1 cellular context compared by ENCODE assay signal in the genomic region with DNA sequence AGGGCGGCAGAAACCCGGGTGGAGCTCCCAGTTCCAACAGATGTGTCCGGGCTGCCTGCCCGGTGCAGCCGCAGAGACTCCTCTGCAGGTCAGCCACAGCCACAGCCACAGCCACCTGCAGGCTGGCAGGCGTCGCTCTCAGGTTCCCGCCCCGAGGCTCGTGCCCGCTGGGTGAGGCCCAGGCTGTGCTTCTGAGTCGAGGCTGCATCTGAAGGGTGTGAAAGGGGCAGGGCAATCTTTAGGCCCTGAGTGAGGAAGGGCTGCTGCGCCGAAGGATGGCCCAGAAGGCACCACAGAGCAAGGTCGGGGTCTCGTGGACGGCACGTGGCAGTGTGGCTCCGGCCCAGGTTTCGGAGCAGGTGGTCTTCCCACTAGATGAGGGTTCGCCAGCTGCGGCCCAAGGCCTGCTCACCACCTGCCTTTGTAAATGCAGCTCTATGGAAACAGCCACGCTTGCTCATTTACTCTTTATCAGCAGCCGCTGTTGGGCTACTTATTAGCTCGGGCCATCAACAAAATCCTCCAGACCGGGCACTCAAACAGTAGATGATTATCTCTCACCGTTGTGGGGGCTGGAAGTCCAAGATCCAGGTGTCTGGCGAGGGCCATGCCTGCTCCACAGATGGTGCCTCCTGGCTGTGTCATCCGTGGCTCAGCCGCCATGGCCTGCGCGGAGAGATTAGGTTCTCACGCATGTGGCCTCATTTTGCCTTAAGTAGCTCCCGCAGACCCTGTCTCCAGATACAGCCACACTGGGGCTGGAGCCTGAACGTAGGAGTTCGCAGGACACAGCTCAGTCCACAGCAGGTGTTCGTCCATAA.
TF ChIP-seq lines count a peak whose summit lies in the region.

No MANE protein-coding gene starts in this region.

TF ChIP-seq in HepG2, 621 proteins besides CTCF, POLR2A, EP300 and RAD21 (continued from another document):
- peak; percentile 57 for TF ChIP-seq SAP130 (CRISPR knock-in tag; IDR thresholded peaks at IDR 0.05; ENCODE audit: low read depth)
- TF ChIP-seq, protein P1, sequence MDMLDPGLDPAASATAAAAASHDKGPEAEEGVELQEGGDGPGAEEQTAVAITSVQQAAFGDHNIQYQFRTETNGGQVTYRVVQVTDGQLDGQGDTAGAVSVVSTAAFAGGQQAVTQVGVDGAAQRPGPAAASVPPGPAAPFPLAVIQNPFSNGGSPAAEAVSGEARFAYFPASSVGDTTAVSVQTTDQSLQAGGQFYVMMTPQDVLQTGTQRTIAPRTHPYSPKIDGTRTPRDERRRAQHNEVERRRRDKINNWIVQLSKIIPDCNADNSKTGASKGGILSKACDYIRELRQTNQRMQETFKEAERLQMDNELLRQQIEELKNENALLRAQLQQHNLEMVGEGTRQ (IDR thresholded peaks at IDR 0.05; ENCODE audit: low read depth, low read length): no peak
- TF ChIP-seq, protein P1 (CRISPR knock-in tag; IDR thresholded peaks at IDR 0.05; ENCODE audit: borderline replicate concordance): no peak
- no peak for TF ChIP-seq RFX3 (CRISPR knock-in tag; IDR thresholded peaks at IDR 0.05)
- peak; percentile 50; the same call in 1 of the 2 replicates for TF ChIP-seq ZFY (CRISPR knock-in tag; IDR thresholded peaks at IDR 0.05)
- no peak for TF ChIP-seq KLF11 (CRISPR knock-in tag; IDR thresholded peaks at IDR 0.05)
- TF ChIP-seq YY1 (IDR thresholded peaks at IDR 0.05; ENCODE audit: insufficient read depth, insufficient replicate concordance, low read depth, low read length): no peak
- no peak for TF ChIP-seq ARNTL (CRISPR knock-in tag; IDR thresholded peaks at IDR 0.05)
- TF ChIP-seq TEAD3 (CRISPR knock-in tag; optimal IDR thresholded peaks at IDR 0.05; ENCODE audit: borderline replicate concordance): peak; percentile 11
- TF ChIP-seq MAF1 (CRISPR knock-in tag; IDR thresholded peaks at IDR 0.05; ENCODE audit: borderline replicate concordance): no peak
- no peak for TF ChIP-seq KLF12 (CRISPR knock-in tag; IDR thresholded peaks at IDR 0.05; ENCODE audit: borderline replicate concordance)
- TF ChIP-seq EEA1 (CRISPR knock-in tag; IDR thresholded peaks at IDR 0.05; ENCODE audit: borderline replicate concordance): peak; percentile 28; the same call in 1 of the 2 replicates
- no peak for TF ChIP-seq ZNF558 (CRISPR knock-in tag; IDR thresholded peaks at IDR 0.05; ENCODE audit: borderline replicate concordance)
- TF ChIP-seq SIX4 (CRISPR knock-in tag; IDR thresholded peaks at IDR 0.05): no peak
- no peak for TF ChIP-seq CSRNP1 (CRISPR knock-in tag; IDR thresholded peaks at IDR 0.05)
- TF ChIP-seq, protein P2, sequence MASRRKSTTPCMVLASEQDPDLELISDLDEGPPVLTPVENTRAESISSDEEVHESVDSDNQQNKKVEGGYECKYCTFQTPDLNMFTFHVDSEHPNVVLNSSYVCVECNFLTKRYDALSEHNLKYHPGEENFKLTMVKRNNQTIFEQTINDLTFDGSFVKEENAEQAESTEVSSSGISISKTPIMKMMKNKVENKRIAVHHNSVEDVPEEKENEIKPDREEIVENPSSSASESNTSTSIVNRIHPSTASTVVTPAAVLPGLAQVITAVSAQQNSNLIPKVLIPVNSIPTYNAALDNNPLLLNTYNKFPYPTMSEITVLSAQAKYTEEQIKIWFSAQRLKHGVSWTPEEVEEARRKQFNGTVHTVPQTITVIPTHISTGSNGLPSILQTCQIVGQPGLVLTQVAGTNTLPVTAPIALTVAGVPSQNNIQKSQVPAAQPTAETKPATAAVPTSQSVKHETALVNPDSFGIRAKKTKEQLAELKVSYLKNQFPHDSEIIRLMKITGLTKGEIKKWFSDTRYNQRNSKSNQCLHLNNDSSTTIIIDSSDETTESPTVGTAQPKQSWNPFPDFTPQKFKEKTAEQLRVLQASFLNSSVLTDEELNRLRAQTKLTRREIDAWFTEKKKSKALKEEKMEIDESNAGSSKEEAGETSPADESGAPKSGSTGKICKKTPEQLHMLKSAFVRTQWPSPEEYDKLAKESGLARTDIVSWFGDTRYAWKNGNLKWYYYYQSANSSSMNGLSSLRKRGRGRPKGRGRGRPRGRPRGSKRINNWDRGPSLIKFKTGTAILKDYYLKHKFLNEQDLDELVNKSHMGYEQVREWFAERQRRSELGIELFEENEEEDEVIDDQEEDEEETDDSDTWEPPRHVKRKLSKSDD (CRISPR knock-in tag; IDR thresholded peaks at IDR 0.05; ENCODE audit: low read depth): no peak
- TF ChIP-seq ZNF20 (CRISPR knock-in tag; IDR thresholded peaks at IDR 0.05): no peak
- no peak for TF ChIP-seq ZNF746 (CRISPR knock-in tag; IDR thresholded peaks at IDR 0.05)
- TF ChIP-seq NFE2L2 (IDR thresholded peaks at IDR 0.05; ENCODE audit: low read length): no peak
- TF ChIP-seq GATA4 (IDR thresholded peaks at IDR 0.05; ENCODE audit: borderline replicate concordance, low read depth): no peak
- TF ChIP-seq ATF4 (CRISPR knock-in tag; IDR thresholded peaks at IDR 0.05): no peak
- TF ChIP-seq XBP1 (CRISPR knock-in tag; IDR thresholded peaks at IDR 0.05): no peak
- no peak for TF ChIP-seq CEBPB (IDR thresholded peaks at IDR 0.05; ENCODE audit: borderline replicate concordance, low read depth, low read length)
- 0 out of 2 replicates have a peak, but pooled peaks have one; percentile 42 for TF ChIP-seq ERF (CRISPR knock-in tag; IDR thresholded peaks at IDR 0.05)
- TF ChIP-seq, protein P3, sequence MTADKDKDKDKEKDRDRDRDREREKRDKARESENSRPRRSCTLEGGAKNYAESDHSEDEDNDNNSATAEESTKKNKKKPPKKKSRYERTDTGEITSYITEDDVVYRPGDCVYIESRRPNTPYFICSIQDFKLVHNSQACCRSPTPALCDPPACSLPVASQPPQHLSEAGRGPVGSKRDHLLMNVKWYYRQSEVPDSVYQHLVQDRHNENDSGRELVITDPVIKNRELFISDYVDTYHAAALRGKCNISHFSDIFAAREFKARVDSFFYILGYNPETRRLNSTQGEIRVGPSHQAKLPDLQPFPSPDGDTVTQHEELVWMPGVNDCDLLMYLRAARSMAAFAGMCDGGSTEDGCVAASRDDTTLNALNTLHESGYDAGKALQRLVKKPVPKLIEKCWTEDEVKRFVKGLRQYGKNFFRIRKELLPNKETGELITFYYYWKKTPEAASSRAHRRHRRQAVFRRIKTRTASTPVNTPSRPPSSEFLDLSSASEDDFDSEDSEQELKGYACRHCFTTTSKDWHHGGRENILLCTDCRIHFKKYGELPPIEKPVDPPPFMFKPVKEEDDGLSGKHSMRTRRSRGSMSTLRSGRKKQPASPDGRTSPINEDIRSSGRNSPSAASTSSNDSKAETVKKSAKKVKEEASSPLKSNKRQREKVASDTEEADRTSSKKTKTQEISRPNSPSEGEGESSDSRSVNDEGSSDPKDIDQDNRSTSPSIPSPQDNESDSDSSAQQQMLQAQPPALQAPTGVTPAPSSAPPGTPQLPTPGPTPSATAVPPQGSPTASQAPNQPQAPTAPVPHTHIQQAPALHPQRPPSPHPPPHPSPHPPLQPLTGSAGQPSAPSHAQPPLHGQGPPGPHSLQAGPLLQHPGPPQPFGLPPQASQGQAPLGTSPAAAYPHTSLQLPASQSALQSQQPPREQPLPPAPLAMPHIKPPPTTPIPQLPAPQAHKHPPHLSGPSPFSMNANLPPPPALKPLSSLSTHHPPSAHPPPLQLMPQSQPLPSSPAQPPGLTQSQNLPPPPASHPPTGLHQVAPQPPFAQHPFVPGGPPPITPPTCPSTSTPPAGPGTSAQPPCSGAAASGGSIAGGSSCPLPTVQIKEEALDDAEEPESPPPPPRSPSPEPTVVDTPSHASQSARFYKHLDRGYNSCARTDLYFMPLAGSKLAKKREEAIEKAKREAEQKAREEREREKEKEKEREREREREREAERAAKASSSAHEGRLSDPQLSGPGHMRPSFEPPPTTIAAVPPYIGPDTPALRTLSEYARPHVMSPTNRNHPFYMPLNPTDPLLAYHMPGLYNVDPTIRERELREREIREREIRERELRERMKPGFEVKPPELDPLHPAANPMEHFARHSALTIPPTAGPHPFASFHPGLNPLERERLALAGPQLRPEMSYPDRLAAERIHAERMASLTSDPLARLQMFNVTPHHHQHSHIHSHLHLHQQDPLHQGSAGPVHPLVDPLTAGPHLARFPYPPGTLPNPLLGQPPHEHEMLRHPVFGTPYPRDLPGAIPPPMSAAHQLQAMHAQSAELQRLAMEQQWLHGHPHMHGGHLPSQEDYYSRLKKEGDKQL (CRISPR knock-in tag; IDR thresholded peaks at IDR 0.05; ENCODE audit: low read depth): no peak
- no peak for TF ChIP-seq PHF5A (CRISPR knock-in tag; IDR thresholded peaks at IDR 0.05; ENCODE audit: low read depth, unreplicated experiment)
- TF ChIP-seq SMYD3 (CRISPR knock-in tag; IDR thresholded peaks at IDR 0.05): no peak
- no peak for TF ChIP-seq HNF4G (IDR thresholded peaks at IDR 0.05; ENCODE audit: borderline replicate concordance, low read depth, low read length)
- TF ChIP-seq HNF4G (CRISPR knock-in tag; IDR thresholded peaks at IDR 0.05; ENCODE audit: borderline replicate concordance, low read depth): no peak
- TF ChIP-seq SMC3 (IDR thresholded peaks at IDR 0.05; ENCODE audit: low read length): no peak
- TF ChIP-seq, protein P4, sequence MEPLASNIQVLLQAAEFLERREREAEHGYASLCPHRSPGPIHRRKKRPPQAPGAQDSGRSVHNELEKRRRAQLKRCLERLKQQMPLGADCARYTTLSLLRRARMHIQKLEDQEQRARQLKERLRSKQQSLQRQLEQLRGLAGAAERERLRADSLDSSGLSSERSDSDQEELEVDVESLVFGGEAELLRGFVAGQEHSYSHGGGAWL (CRISPR knock-in tag; IDR thresholded peaks at IDR 0.05): no peak
- no peak for TF ChIP-seq ZNF749 (CRISPR knock-in tag; IDR thresholded peaks at IDR 0.05; ENCODE audit: borderline replicate concordance)
- no peak for TF ChIP-seq FOXK1 (CRISPR knock-in tag; IDR thresholded peaks at IDR 0.05; ENCODE audit: borderline replicate concordance, low read depth)
- TF ChIP-seq, protein P5, sequence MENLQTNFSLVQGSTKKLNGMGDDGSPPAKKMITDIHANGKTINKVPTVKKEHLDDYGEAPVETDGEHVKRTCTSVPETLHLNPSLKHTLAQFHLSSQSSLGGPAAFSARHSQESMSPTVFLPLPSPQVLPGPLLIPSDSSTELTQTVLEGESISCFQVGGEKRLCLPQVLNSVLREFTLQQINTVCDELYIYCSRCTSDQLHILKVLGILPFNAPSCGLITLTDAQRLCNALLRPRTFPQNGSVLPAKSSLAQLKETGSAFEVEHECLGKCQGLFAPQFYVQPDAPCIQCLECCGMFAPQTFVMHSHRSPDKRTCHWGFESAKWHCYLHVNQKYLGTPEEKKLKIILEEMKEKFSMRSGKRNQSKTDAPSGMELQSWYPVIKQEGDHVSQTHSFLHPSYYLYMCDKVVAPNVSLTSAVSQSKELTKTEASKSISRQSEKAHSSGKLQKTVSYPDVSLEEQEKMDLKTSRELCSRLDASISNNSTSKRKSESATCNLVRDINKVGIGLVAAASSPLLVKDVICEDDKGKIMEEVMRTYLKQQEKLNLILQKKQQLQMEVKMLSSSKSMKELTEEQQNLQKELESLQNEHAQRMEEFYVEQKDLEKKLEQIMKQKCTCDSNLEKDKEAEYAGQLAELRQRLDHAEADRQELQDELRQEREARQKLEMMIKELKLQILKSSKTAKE (CRISPR knock-in tag; IDR thresholded peaks at IDR 0.05; ENCODE audit: borderline replicate concordance): peak; percentile 57; the same call in 1 of the 2 replicates
